33 cellular contexts compared by ENCODE assay signal in the genomic region with DNA sequence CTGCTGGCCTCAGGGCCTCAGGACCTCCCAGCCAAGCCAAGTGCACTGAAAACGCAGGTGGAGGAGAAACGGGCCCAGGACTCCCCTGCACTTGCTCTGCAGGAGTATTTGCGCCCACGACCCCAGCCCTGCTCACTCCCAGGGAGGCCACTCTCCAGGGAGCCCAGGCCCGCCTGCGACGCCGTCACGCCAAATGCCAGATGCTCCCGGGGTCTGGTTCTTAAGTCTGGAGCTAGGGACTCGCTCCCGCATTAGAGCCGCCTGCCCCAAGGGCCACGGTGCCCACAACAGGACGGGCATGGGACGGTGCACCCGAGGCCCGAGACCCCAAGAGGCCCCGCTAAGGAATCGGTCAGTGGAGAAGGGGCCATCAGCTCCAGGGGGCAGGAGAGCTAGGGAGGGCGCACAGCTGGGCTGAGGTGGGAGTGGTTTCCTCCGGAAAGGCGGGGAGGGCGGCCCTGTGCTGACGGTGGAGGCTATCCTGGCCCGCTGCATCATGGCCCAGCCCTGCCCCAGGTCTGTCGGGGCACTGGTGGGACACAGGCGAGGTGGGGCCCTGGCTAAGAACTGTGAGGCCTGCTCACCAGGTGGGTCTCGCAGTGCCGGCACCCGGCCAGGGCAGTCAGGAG. TPM values are rescaled to one million over a fixed set of nuclear protein-coding genes. Genes with fewer than 3 reads are reported as not detected.
"Had no signal": no experiment of that assay in that cellular context is flagged by ENCODE, and none has a peak within 500 bp of the region (broad histone marks: within the 10 kb centered on the region; RNA-seq: fewer than 3 reads in every experiment).

No MANE protein-coding gene starts in this region.

- H3K27ac ChIP-seq: dorsolateral prefrontal cortex, epithelial cell of prostate, gastroesophageal sphincter, heart left ventricle, hepatocyte, lower lobe of right lung, neutrophil, pancreas, suprapubic skin, transverse colon, upper lobe of right lung, uterus had no signal

- H3K36me3 Mint-ChIP-seq: natural killer cell had no signal

- H3K9me3 ChIP-seq: gastroesophageal sphincter, heart left ventricle, lower lobe of right lung, neutrophil, pancreas, suprapubic skin, transverse colon, upper lobe of right lung, uterus had no signal

- H3K4me2 ChIP-seq: hepatocyte, smooth muscle cell had no signal

- ATAC-seq: esophagus mucosa; gastroesophageal sphincter; left colon; left ventricle myocardium superior; lower lobe of right lung; natural killer cell; pancreas; sciatic nerve; stimulated activated naive CD8-positive, alpha-beta T cell treated with anti-CD3 and anti-CD28 coated beads, Interleukin-15, amount 100 ng/mL, for 72 hours; upper lobe of right lung had no signal

- H3K79me2 ChIP-seq: hepatocyte had no signal

- H3K4me3 ChIP-seq: dorsolateral prefrontal cortex, gastroesophageal sphincter, heart left ventricle, hepatocyte, lower lobe of right lung, pancreas, smooth muscle cell, suprapubic skin, transverse colon, upper lobe of right lung, uterus had no signal

- H2AFZ ChIP-seq: hepatocyte had no signal

- H3K4me3 Mint-ChIP-seq: endodermal cell; natural killer cell; stimulated activated naive CD8-positive, alpha-beta T cell treated with anti-CD3 and anti-CD28 coated beads, Interleukin-15, amount 100 ng/mL, for 72 hours had no signal

- H3K4me1 ChIP-seq: gastroesophageal sphincter, heart left ventricle, lower lobe of right lung, pancreas, suprapubic skin, transverse colon, upper lobe of right lung, uterus had no signal

- DNase-seq: dorsolateral prefrontal cortex; effector CD8-positive, alpha-beta T cell; endodermal cell; foreskin fibroblast; heart left ventricle; kidney glomerular epithelial cell; left colon; left ventricle myocardium superior; lower lobe of right lung; natural killer cell; stimulated activated CD4-positive, alpha-beta T cell treated with anti-CD3 and anti-CD28 coated beads, Interleukin-12 subunit alpha, Interleukin-12 subunit beta, amount 100 ng/mL, for 4 hours; stimulated activated CD4-positive, alpha-beta T cell treated with anti-CD3 and anti-CD28 coated beads, Interleukin-1b, Interleukin-23, amount 100 ng/mL, for 48 hours; stimulated activated CD4-positive, alpha-beta T cell treated with anti-CD3 and anti-CD28 coated beads, Interleukin-4, amount 100 ng/mL, for 1 hour; stimulated activated CD8-positive, alpha-beta memory T cell treated with anti-CD3 and anti-CD28 coated beads, Interleukin-4, amount 100 ng/mL, for 48 hours; stimulated activated naive CD4-positive, alpha-beta T cell; stimulated activated naive CD8-positive, alpha-beta T cell treated with anti-CD3 and anti-CD28 coated beads, Interleukin-15, amount 100 ng/mL, for 72 hours; transverse colon; upper lobe of right lung; uterus had no signal

- H3K27me3 ChIP-seq: hepatocyte, neutrophil, pancreas, transverse colon, upper lobe of right lung, uterus had no signal

- H3K4me1 Mint-ChIP-seq: endodermal cell; natural killer cell; stimulated activated naive CD8-positive, alpha-beta T cell treated with anti-CD3 and anti-CD28 coated beads, Interleukin-15, amount 100 ng/mL, for 72 hours had no signal

- H3K27ac Mint-ChIP-seq: endodermal cell; natural killer cell; stimulated activated naive CD8-positive, alpha-beta T cell treated with anti-CD3 and anti-CD28 coated beads, Interleukin-15, amount 100 ng/mL, for 72 hours had no signal

- H3K36me3 ChIP-seq: gastroesophageal sphincter, heart left ventricle, lower lobe of right lung, neutrophil, pancreas, suprapubic skin, transverse colon, upper lobe of right lung, uterus had no signal

- H3K9me3 Mint-ChIP-seq: endodermal cell; natural killer cell; stimulated activated naive CD8-positive, alpha-beta T cell treated with anti-CD3 and anti-CD28 coated beads, Interleukin-15, amount 100 ng/mL, for 72 hours had no signal

RNA-seq across cellular contexts. Expression of a gene that starts 44.1 kb away (rescaled TPM):
- total RNA-seq: esophagus mucosa, gastroesophageal sphincter, hepatocyte, left colon, lower lobe of right lung, mesenteric fat pad, myocyte, natural killer cell, omental fat pad, posterior vena cava, pulmonary artery endothelial cell, smooth muscle cell, suprapubic skin had no signal
